In the genomic region with DNA sequence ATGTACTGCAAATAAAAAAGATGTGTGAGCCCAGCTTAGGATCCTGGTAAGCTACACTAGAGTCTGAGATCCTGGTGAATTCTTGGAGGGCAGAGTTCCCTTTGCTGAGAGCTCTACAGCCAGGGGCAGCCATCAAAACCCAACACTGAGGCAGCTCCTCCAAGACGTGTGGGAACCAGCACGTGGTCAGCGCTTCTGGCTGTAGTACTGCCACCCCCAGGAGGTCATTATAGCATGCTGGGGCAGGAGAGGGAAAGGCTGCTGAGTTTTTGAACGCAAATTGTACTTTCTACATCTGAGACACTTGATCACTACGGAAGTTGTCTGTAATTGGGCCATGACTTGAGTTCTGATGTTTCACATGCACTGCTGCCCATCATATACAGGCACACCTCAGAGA, we compare ENCODE assay signal across 23 cellular contexts.
"Had no signal": no experiment of that assay in that cellular context is flagged by ENCODE, and none has a peak within 500 bp of the region (broad histone marks: within the 10 kb centered on the region; RNA-seq: fewer than 3 reads in every experiment).

No MANE protein-coding gene starts in this region.

- DNase-seq: activated CD4-positive, alpha-beta T cell treated with anti-CD3 and anti-CD28 coated beads, Interleukin-2, amount 50 U/mL, for 1 hour; activated CD8-positive, alpha-beta T cell treated with anti-CD3 and anti-CD28 coated beads, Interleukin-2, amount 10 ng/mL, durations not matched to agents 7 days and 5 days; activated gamma-delta T cell; activated naive CD4-positive, alpha-beta T cell treated with anti-CD3 and anti-CD28 coated beads, Interleukin-2, amount 50 U/mL, for 16 hours; activated naive CD8-positive, alpha-beta T cell treated with anti-CD3 and anti-CD28 coated beads, Interleukin-2, amount 50 U/mL, for 24 hours; body of pancreas; dermis blood vessel endothelial cell; effector memory CD4-positive, alpha-beta T cell; foreskin melanocyte; hippocampal formation; left cardiac atrium; ovary; stimulated activated CD4-positive, alpha-beta T cell treated with anti-CD3 and anti-CD28 coated beads, Interleukin-4, amount 100 ng/mL, for 24 hours; stimulated activated naive CD8-positive, alpha-beta T cell treated with anti-CD3 and anti-CD28 coated beads, Interleukin-15, Interleukin-2, amounts not matched to agents 100 U/mL and 50 U/mL, for 24 hours; T-helper 1 cell; T-helper 9 cell; thyroid gland; upper lobe of right lung had no signal

- H3K4me1 ChIP-seq: body of pancreas, prostate gland had no signal

- H3K27me3 ChIP-seq: body of pancreas, neutrophil, ovary, right atrium auricular region, thyroid gland, upper lobe of right lung had no signal

- H3K27ac ChIP-seq: body of pancreas, neutrophil, ovary, prostate gland, right atrium auricular region, upper lobe of right lung had no signal

- ATAC-seq: activated CD8-positive, alpha-beta T cell treated with anti-CD3 and anti-CD28 coated beads, Interleukin-2, amount 10 ng/mL, durations not matched to agents 7 days and 5 days; activated naive CD8-positive, alpha-beta T cell treated with anti-CD3 and anti-CD28 coated beads, Interleukin-2, amount 50 U/mL, for 24 hours; body of pancreas; esophagus mucosa; left cardiac atrium; natural killer cell treated with Interleukin-12 subunit alpha and Interleukin-12 subunit beta and Interleukin-15 and Interleukin-18, amount 100 ng/mL, for 72 hours; stimulated activated naive CD8-positive, alpha-beta T cell treated with anti-CD3 and anti-CD28 coated beads, Interleukin-15, Interleukin-2, amounts not matched to agents 100 U/mL and 50 U/mL, for 24 hours; upper lobe of right lung had no signal

- H3K36me3 ChIP-seq: ovary, prostate gland had no signal

- H3K4me3 ChIP-seq: body of pancreas, ovary, prostate gland, right atrium auricular region, thyroid gland, upper lobe of right lung had no signal

- H3K9me3 ChIP-seq: body of pancreas, neutrophil, ovary, prostate gland, right atrium auricular region, thyroid gland, upper lobe of right lung had no signal
